Comparison of ENCODE assay signal across 41 cellular contexts in the genomic region with DNA sequence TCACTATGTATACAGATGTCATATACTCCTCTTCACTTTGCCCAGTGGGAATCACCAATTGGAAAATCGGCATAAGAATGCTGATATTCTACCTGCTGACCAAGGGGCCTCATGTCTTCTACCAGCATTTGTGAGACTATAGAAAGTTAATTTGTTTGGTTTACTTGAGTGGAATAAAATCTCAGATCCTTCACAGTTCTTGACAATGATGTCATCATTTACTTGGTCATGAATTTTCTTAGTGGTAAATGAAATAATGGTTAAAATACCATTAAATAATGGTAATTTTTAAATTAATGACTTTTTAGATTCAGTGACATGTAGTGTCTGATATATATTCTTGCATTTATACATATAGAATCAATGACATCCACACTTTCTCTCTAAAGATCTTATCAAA.
"Had no signal": no experiment of that assay in that cellular context is flagged by ENCODE, and none has a peak within 500 bp of the region (broad histone marks: within the 10 kb centered on the region; RNA-seq: fewer than 3 reads in every experiment).

No MANE protein-coding gene starts in this region.

- DNase-seq: activated effector memory CD4-positive, alpha-beta T cell treated with anti-CD3 and anti-CD28 coated beads, Interleukin-2, amount 50 U/mL, for 16 hours; activated effector memory CD4-positive, alpha-beta T cell treated with Interleukin-2 at 50 U/mL for 16 hours; activated gamma-delta T cell; activated gamma-delta T cell treated with Interleukin-2 at 50 U/mL for 16 hours; activated naive CD4-positive, alpha-beta T cell; activated naive CD4-positive, alpha-beta T cell treated with anti-CD3 and anti-CD28 coated beads for 36 hours; activated naive CD4-positive, alpha-beta T cell treated with anti-CD3 and anti-CD28 coated beads, Interleukin-2, amount 10 ng/mL, durations not matched to agents 7 days and 5 days; activated naive CD4-positive, alpha-beta T cell treated with anti-CD3 and anti-CD28 coated beads, Interleukin-2, amount 50 U/mL, for 16 hours; activated naive CD4-positive, alpha-beta T cell treated with Interleukin-2 at 50 U/mL for 16 hours; activated naive CD8-positive, alpha-beta T cell treated with anti-CD3 and anti-CD28 coated beads for 36 hours; activated naive CD8-positive, alpha-beta T cell treated with anti-CD3 and anti-CD28 coated beads, Interleukin-2, amount 10 ng/mL, durations not matched to agents 7 days and 5 days; activated naive CD8-positive, alpha-beta T cell treated with anti-CD3 and anti-CD28 coated beads, Interleukin-2, amount 50 U/mL, for 24 hours; activated T-cell treated with anti-CD3 and anti-CD28 coated beads for 4 hours; activated T-cell treated with anti-CD3 and anti-CD28 coated beads, Interleukin-2, amount 50 U/mL, for 1 hour; activated T-cell treated with anti-CD3 and anti-CD28 coated beads, Interleukin-2, amount 50 U/mL, for 24 hours; activated T-cell treated with anti-CD3 and anti-CD28 coated beads, Interleukin-2, amount 50 U/mL, for 4 hours; activated T-cell treated with anti-CD3 and anti-CD28 coated beads, Interleukin-2, amount 50 U/mL, for 48 hours; activated T-cell treated with anti-CD3 and anti-CD28 coated beads, Interleukin-2, amount 50 U/mL, for 72 hours; adrenal gland; amniotic stem cell; amygdala; anterior cingulate cortex; aorta; body of pancreas; brain microvascular endothelial cell; caudate nucleus; central memory CD4-positive, alpha-beta T cell; cerebellar nuclear complex had no signal

- H3K9me3 Mint-ChIP-seq: activated naive CD4-positive, alpha-beta T cell treated with anti-CD3 and anti-CD28 coated beads, Interleukin-2, amount 50 U/mL, for 24 hours; activated T-helper 1 cell treated with anti-CD3 and anti-CD28 coated beads, Interleukin-12 subunit alpha, Interleukin-12 subunit beta, Interleukin-2, Interleukin-4 antibody, amounts not matched to agents 30 ng/mL and 10 ng/mL and 1 ng/mL, durations not matched to agents 14 hours and 24 hours and 36 hours; brain had no signal

- H3K27me3 Mint-ChIP-seq: activated naive CD4-positive, alpha-beta T cell treated with anti-CD3 and anti-CD28 coated beads, Interleukin-2, amount 10 ng/mL, durations not matched to agents 7 days and 5 days; activated naive CD4-positive, alpha-beta T cell treated with anti-CD3 and anti-CD28 coated beads, Interleukin-2, amount 50 U/mL, for 24 hours; activated naive CD8-positive, alpha-beta T cell; activated naive CD8-positive, alpha-beta T cell treated with anti-CD3 and anti-CD28 coated beads for 36 hours; activated naive CD8-positive, alpha-beta T cell treated with anti-CD3 and anti-CD28 coated beads, Interleukin-2, amount 10 ng/mL, durations not matched to agents 7 days and 5 days; activated naive CD8-positive, alpha-beta T cell treated with anti-CD3 and anti-CD28 coated beads, Interleukin-2, amount 50 U/mL, for 24 hours; activated T-cell treated with anti-CD3 and anti-CD28 coated beads, Interleukin-2, amount 50 U/mL, for 24 hours; activated T-helper 17 cell treated with anti-CD3 and anti-CD28 coated beads, Interleukin-2, amount 50 U/mL, for 72 hours; central memory CD8-positive, alpha-beta T cell had no signal

- H3K4me1 ChIP-seq: adrenal gland, ascending aorta, body of pancreas, breast epithelium had no signal

- H3K4me3 Mint-ChIP-seq: activated naive CD4-positive, alpha-beta T cell treated with anti-CD3 and anti-CD28 coated beads for 36 hours; activated naive CD4-positive, alpha-beta T cell treated with anti-CD3 and anti-CD28 coated beads, Interleukin-2, amount 10 ng/mL, durations not matched to agents 7 days and 5 days; activated naive CD4-positive, alpha-beta T cell treated with anti-CD3 and anti-CD28 coated beads, Interleukin-2, amount 50 U/mL, for 24 hours; activated naive CD8-positive, alpha-beta T cell; activated naive CD8-positive, alpha-beta T cell treated with anti-CD3 and anti-CD28 coated beads for 36 hours; activated naive CD8-positive, alpha-beta T cell treated with anti-CD3 and anti-CD28 coated beads, Interleukin-2, amount 10 ng/mL, durations not matched to agents 7 days and 5 days; activated naive CD8-positive, alpha-beta T cell treated with anti-CD3 and anti-CD28 coated beads, Interleukin-2, amount 50 U/mL, for 24 hours; activated T-cell treated with anti-CD3 and anti-CD28 coated beads, Interleukin-2, amount 50 U/mL, for 24 hours; activated T-cell treated with anti-CD3 and anti-CD28 coated beads, Interleukin-2, amount 50 U/mL, for 4 hours; activated T-cell treated with anti-CD3 and anti-CD28 coated beads, Interleukin-2, amount 50 U/mL, for 72 hours; activated T-helper 1 cell treated with anti-CD3 and anti-CD28 coated beads, Interleukin-12 subunit alpha, Interleukin-12 subunit beta, Interleukin-2, Interleukin-4 antibody, amounts not matched to agents 30 ng/mL and 10 ng/mL and 1 ng/mL, durations not matched to agents 14 hours and 24 hours and 36 hours; activated T-helper 17 cell treated with anti-CD3 and anti-CD28 coated beads, Interleukin-2, amount 50 U/mL, for 72 hours; brain; central memory CD8-positive, alpha-beta T cell had no signal

- H3K4me3 ChIP-seq: adrenal gland, ascending aorta, body of pancreas, breast epithelium, cardiac muscle cell had no signal

- H3K36me3 ChIP-seq: adrenal gland, ascending aorta, brain microvascular endothelial cell, breast epithelium, cardiac muscle cell had no signal

- H3K27ac Mint-ChIP-seq: activated naive CD4-positive, alpha-beta T cell treated with anti-CD3 and anti-CD28 coated beads for 36 hours; activated naive CD4-positive, alpha-beta T cell treated with anti-CD3 and anti-CD28 coated beads, Interleukin-2, amount 10 ng/mL, durations not matched to agents 7 days and 5 days; activated naive CD4-positive, alpha-beta T cell treated with anti-CD3 and anti-CD28 coated beads, Interleukin-2, amount 50 U/mL, for 24 hours; activated naive CD4-positive, alpha-beta T cell treated with anti-CD3 and anti-CD28 coated beads, Interleukin-2, amount 50 U/mL, for 72 hours; activated naive CD8-positive, alpha-beta T cell; activated naive CD8-positive, alpha-beta T cell treated with anti-CD3 and anti-CD28 coated beads for 36 hours; activated naive CD8-positive, alpha-beta T cell treated with anti-CD3 and anti-CD28 coated beads, Interleukin-2, amount 10 ng/mL, durations not matched to agents 7 days and 5 days; activated naive CD8-positive, alpha-beta T cell treated with anti-CD3 and anti-CD28 coated beads, Interleukin-2, amount 50 U/mL, for 24 hours; activated T-cell treated with anti-CD3 and anti-CD28 coated beads, Interleukin-2, amount 50 U/mL, for 24 hours; activated T-cell treated with anti-CD3 and anti-CD28 coated beads, Interleukin-2, amount 50 U/mL, for 72 hours; activated T-helper 1 cell treated with anti-CD3 and anti-CD28 coated beads, Interleukin-12 subunit alpha, Interleukin-12 subunit beta, Interleukin-2, Interleukin-4 antibody, amounts not matched to agents 30 ng/mL and 10 ng/mL and 1 ng/mL, durations not matched to agents 14 hours and 24 hours and 36 hours; activated T-helper 17 cell treated with anti-CD3 and anti-CD28 coated beads, Interleukin-2, amount 50 U/mL, for 72 hours; activated T-helper 2 cell treated with anti-CD3 and anti-CD28 coated beads, Interferon-gamma antibody, Interleukin-2, Interleukin-4, amounts not matched to agents 10 μg/mL and 5 μg/mL and 100 μg/mL, durations not matched to agents 14 hours and 24 hours and 36 hours; brain had no signal

- H3K27me3 ChIP-seq: adrenal gland, ascending aorta, body of pancreas, brain microvascular endothelial cell, breast epithelium, cardiac muscle cell had no signal

- FAIRE-seq: astrocyte, bronchial epithelial cell had no signal

- H3K27ac ChIP-seq: adrenal gland, ascending aorta, body of pancreas, brain microvascular endothelial cell, breast epithelium, cardiac muscle cell had no signal

- H3K9me3 ChIP-seq: adrenal gland, ascending aorta, body of pancreas, breast epithelium had no signal

- H3K4me1 Mint-ChIP-seq: activated naive CD4-positive, alpha-beta T cell treated with anti-CD3 and anti-CD28 coated beads, Interleukin-2, amount 10 ng/mL, durations not matched to agents 7 days and 5 days; activated naive CD4-positive, alpha-beta T cell treated with anti-CD3 and anti-CD28 coated beads, Interleukin-2, amount 50 U/mL, for 24 hours; activated naive CD8-positive, alpha-beta T cell treated with anti-CD3 and anti-CD28 coated beads for 36 hours; activated naive CD8-positive, alpha-beta T cell treated with anti-CD3 and anti-CD28 coated beads, Interleukin-2, amount 10 ng/mL, durations not matched to agents 7 days and 5 days; activated naive CD8-positive, alpha-beta T cell treated with anti-CD3 and anti-CD28 coated beads, Interleukin-2, amount 50 U/mL, for 24 hours; activated T-helper 17 cell treated with anti-CD3 and anti-CD28 coated beads, Interleukin-2, amount 50 U/mL, for 72 hours; brain; central memory CD8-positive, alpha-beta T cell had no signal

- ATAC-seq: activated naive CD4-positive, alpha-beta T cell treated with anti-CD3 and anti-CD28 coated beads, Interleukin-2, amount 50 U/mL, for 72 hours; activated naive CD8-positive, alpha-beta T cell treated with anti-CD3 and anti-CD28 coated beads, Interleukin-2, amount 50 U/mL, for 24 hours; activated T-cell treated with anti-CD3 and anti-CD28 coated beads, Interleukin-2, amount 50 U/mL, for 4 hours; activated T-cell treated with anti-CD3 and anti-CD28 coated beads, Interleukin-2, amount 50 U/mL, for 72 hours; activated T-helper 17 cell treated with anti-CD3 and anti-CD28 coated beads, Interleukin-2, amount 50 U/mL, for 72 hours; body of pancreas had no signal
